Comparison of ENCODE assay signal across 10 cellular contexts in the genomic region with DNA sequence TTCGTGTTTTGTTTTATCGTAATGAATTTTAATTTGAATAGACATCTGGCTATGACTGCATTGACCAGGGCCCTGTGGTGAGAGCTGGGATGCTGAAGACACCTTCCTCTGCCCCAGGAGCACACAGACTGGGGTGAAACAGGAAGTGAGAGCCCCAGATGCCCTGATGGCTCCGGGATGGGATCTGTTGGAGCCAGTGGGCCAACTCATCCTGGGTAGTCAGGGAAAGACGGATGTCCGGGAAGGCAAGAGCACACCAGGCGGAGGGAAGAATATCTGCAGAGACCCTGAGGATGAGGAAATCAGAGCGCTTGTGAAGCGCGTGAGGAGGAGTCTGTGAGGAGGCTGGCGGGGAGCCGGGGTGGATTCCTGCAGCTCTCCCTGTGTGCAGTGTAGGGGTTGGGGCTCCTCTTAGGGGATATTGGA.
A peak's percentile ranks its signal among the peaks of the same experiment; 100 is the strongest.
DNase-seq lines count a peak whose midpoint lies in the region; ATAC-seq, FAIRE-seq and TF ChIP-seq lines count a peak whose summit lies in the region.
"Had no signal": no experiment of that assay in that cellular context is flagged by ENCODE, and none has a peak within 500 bp of the region (broad histone marks: within the 10 kb centered on the region; RNA-seq: fewer than 3 reads in every experiment).

No MANE protein-coding gene starts in this region.

- H3K9ac ChIP-seq in PC-3 (ENCODE audit: low read length) = no peak overlapping the region

- H3K27me3 ChIP-seq in left ventricle myocardium inferior (ENCODE audit: low read depth) (no peaks in the 10 kb centered on the region), small intestine (ENCODE audit: control insufficient read depth in 2 of 2, insufficient read depth in 2 of 2, low read length in 2 of 2) (no peaks in the 10 kb centered on the region), PC-3 (ENCODE audit: low read length) (no peaks in the 10 kb centered on the region)

- no peaks in the 10 kb centered on the region for H3K36me3 ChIP-seq in left ventricle myocardium inferior
- H3K36me3 ChIP-seq in small intestine (ENCODE audit: control insufficient read depth in 2 of 2, insufficient read depth in 2 of 2, low read length in 2 of 2) = no peaks in the 10 kb centered on the region
- H3K36me3 ChIP-seq in PC-3 (ENCODE audit: low read depth, low read length) = no peaks in the 10 kb centered on the region

- CTCF ChIA-PET in PC-3 (lab: Charles Lee) = no interaction called here

- BruUV-seq in PC-3 (replicated peaks; lab: Mats Ljungman, UMichigan) = no TSS peak

- H3K4me3 ChIP-seq in left ventricle myocardium inferior = peak overlapping the region; percentile 54
- H3K4me3 ChIP-seq in small intestine (ENCODE audit: low read depth in 1 of 2, low read length in 2 of 2) = no peak overlapping the region
- no peak overlapping the region for H3K4me3 ChIP-seq in PC-3 (ENCODE audit: low read length)

- no peaks in the 10 kb centered on the region for H3F3A ChIP-seq in PC-3 (ENCODE audit: low read length, unreplicated experiment)

- no peak overlapping the region for H3K4me2 ChIP-seq in PC-3 (ENCODE audit: low read length)

- ATAC-seq in GM19467 (IDR thresholded peaks at IDR 0.05; ENCODE audit: unreplicated experiment) = no peak
- no peak for ATAC-seq in PC-3
- ATAC-seq: natural killer cell treated with Interleukin-12 subunit alpha and Interleukin-12 subunit beta and Interleukin-15 and Interleukin-18, amount 100 ng/mL, for 72 hours; stimulated activated naive CD8-positive, alpha-beta T cell treated with anti-CD3 and anti-CD28 coated beads, Interleukin-15, amount 100 ng/mL, for 72 hours had no signal

- FAIRE-seq in small intestine (lab: Jason Lieb, UNC) = no peak

- 29 to 69% (median 38%) methylated on average over 11 of the region's 11 CpGs for WGBS in adipose tissue, 3 donors
- 49 to 56% (median 50%) methylated on average over 11 of the region's 11 CpGs for WGBS in small intestine, 3 donors

- H3K79me2 ChIP-seq in PC-3 (ENCODE audit: low read length) = no peaks in the 10 kb centered on the region

- DNase-seq in ELR (ENCODE audit: low read depth) (peak; percentile 70), left ventricle myocardium inferior (no peak), small intestine (no peak), AML-193 (lab: John Stamatoyannopoulos, UW) (no peak), PC-3 (no peak)
- no peak for DNase-seq in stimulated activated naive CD4-positive, alpha-beta T cell treated with Interleukin-2 at 50 U/mL for 16 hours (lab: John Stamatoyannopoulos, UW)
- DNase-seq: stimulated activated naive CD8-positive, alpha-beta T cell treated with anti-CD3 and anti-CD28 coated beads, Interleukin-15, amount 100 ng/mL, for 72 hours had no signal

- TF ChIP-seq CTCF in left ventricle myocardium inferior (IDR thresholded peaks at IDR 0.05; ENCODE audit: borderline replicate concordance) = peak; percentile 28
- TF ChIP-seq CTCF in PC-3 (conservative IDR thresholded peaks at IDR 0.05; ENCODE audit: low read depth, low read length) = no peak

- peaks cover 56% of the 10 kb centered on the region for H3K4me1 ChIP-seq in left ventricle myocardium inferior
- peaks cover 3 to 15% of the 10 kb centered on the region in 2 donors for H3K4me1 ChIP-seq in small intestine (ENCODE audit: control insufficient read depth in 2 of 2, insufficient read depth in 1 of 2, low read depth in 1 of 2, low read length in 1 of 2)
- H3K4me1 ChIP-seq in PC-3 (ENCODE audit: insufficient read depth, low read length) = peaks cover 10% of the 10 kb centered on the region

- H3K9me3 ChIP-seq in left ventricle myocardium inferior (replicated peaks) = no peaks in the 10 kb centered on the region
- H3K9me3 ChIP-seq in small intestine (ENCODE audit: control insufficient read depth, low read depth) = no peaks in the 10 kb centered on the region
- no peaks in the 10 kb centered on the region for H3K9me3 ChIP-seq in PC-3 (ENCODE audit: low read length)

- intact Hi-C loops in left ventricle myocardium inferior (cut with micrococcal nuclease) (no loop called here), PC-3 (cut with micrococcal nuclease) (no loop called here)

- POLR2A ChIA-PET in PC-3 (lab: Charles Lee; ENCODE audit: unreplicated experiment) = no interaction called here

- H3K9me2 ChIP-seq in PC-3 (replicated peaks; ENCODE audit: low read length) = no peaks in the 10 kb centered on the region

- H2AFZ ChIP-seq in PC-3 (ENCODE audit: low read length) = no peak overlapping the region

- H4K20me1 ChIP-seq in PC-3 (ENCODE audit: low read length) = no peaks in the 10 kb centered on the region

- H3K27ac ChIP-seq in adipose tissue (ENCODE audit: low read depth, low read length) (peak overlapping the region; percentile 4), left ventricle myocardium inferior (replicated peaks) (peak overlapping the region; percentile 83), small intestine (ENCODE audit: low read depth in 1 of 2, low read length in 1 of 2) (peak overlapping the region; percentile 42 to 81), PC-3 (ENCODE audit: low read length) (no peak overlapping the region)
